Comparison of ENCODE assay signal across 1 cellular context in the genomic region with DNA sequence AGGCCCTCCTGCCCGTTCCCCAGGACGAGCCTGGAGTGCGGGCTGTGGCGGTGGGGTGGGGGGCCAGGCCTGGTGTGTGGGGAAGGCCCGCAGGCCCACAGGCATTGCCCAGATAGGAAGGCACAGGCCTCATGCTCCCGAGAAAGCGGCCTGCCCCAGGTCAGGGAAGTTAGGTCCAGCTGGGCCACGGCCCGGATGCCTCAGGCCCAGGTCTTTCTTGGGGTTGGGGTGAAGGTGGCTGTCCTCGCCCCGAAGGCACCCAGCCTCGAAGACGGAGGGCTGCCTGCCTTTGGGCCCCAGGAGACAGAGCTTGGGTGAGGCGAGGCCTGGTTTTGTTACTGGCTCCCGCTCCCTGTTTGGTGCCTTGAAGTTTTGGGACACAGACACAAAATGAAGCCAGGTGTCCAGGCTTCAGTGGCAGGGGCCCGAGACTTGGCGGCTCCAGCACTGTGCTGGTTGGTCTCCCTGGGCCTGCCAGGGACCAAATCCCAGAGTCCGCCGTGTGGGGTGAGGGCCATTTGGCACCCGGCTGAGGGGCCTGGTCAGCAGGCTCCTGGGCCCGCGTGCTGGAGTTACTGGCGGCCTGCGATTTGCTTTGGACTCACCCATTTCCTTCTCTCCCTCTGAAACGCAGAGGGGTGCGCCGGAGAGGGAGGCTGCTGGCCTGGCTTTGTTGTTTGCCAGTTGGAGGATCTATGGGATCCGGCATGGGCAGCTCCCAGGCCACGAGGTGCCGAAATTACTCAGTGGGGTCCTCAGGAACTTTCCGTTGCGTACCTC.
TF ChIP-seq lines count a peak whose summit lies in the region.

No MANE protein-coding gene starts in this region.

TF ChIP-seq in HepG2, 621 proteins besides CTCF, POLR2A, EP300 and RAD21 (continued from another document and continues in another):
- TF ChIP-seq, protein P1, sequence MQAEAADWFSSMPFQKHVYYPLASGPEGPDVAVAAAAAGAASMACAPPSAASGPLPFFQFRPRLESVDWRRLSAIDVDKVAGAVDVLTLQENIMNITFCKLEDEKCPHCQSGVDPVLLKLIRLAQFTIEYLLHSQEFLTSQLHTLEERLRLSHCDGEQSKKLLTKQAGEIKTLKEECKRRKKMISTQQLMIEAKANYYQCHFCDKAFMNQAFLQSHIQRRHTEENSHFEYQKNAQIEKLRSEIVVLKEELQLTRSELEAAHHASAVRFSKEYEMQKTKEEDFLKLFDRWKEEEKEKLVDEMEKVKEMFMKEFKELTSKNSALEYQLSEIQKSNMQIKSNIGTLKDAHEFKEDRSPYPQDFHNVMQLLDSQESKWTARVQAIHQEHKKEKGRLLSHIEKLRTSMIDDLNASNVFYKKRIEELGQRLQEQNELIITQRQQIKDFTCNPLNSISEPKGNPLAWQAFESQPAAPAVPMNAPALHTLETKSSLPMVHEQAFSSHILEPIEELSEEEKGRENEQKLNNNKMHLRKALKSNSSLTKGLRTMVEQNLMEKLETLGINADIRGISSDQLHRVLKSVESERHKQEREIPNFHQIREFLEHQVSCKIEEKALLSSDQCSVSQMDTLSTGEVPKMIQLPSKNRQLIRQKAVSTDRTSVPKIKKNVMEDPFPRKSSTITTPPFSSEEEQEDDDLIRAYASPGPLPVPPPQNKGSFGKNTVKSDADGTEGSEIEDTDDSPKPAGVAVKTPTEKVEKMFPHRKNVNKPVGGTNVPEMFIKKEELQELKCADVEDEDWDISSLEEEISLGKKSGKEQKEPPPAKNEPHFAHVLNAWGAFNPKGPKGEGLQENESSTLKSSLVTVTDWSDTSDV (CRISPR knock-in tag; IDR thresholded peaks at IDR 0.05) = no peak
- TF ChIP-seq GTF3A (CRISPR knock-in tag; conservative IDR thresholded peaks at IDR 0.05) (no peak), NFE2L2 (IDR thresholded peaks at IDR 0.05; ENCODE audit: low read length) (no peak), ZNF205 (CRISPR knock-in tag; IDR thresholded peaks at IDR 0.05) (no peak), ZNF766 (CRISPR knock-in tag; IDR thresholded peaks at IDR 0.05; ENCODE audit: borderline replicate concordance) (no peak), ZNF709 (CRISPR knock-in tag; IDR thresholded peaks at IDR 0.05) (no peak), ZNF670 (CRISPR knock-in tag; IDR thresholded peaks at IDR 0.05; ENCODE audit: borderline replicate concordance) (no peak), ZNF761 (CRISPR knock-in tag; conservative IDR thresholded peaks at IDR 0.05) (no peak), ZNF234 (CRISPR knock-in tag; conservative IDR thresholded peaks at IDR 0.05) (0 out of 2 replicates have a peak, but pooled peaks have one; percentile 35), AKAP8 (CRISPR knock-in tag; IDR thresholded peaks at IDR 0.05) (no peak), ISL2 (CRISPR knock-in tag; IDR thresholded peaks at IDR 0.05) (0 out of 2 replicates have a peak, but pooled peaks have one; percentile 6), RFXAP (CRISPR knock-in tag; IDR thresholded peaks at IDR 0.05; ENCODE audit: borderline replicate concordance) (no peak), ZNF737 (CRISPR knock-in tag; IDR thresholded peaks at IDR 0.05; ENCODE audit: borderline replicate concordance) (no peak)
- TF ChIP-seq, protein P2, sequence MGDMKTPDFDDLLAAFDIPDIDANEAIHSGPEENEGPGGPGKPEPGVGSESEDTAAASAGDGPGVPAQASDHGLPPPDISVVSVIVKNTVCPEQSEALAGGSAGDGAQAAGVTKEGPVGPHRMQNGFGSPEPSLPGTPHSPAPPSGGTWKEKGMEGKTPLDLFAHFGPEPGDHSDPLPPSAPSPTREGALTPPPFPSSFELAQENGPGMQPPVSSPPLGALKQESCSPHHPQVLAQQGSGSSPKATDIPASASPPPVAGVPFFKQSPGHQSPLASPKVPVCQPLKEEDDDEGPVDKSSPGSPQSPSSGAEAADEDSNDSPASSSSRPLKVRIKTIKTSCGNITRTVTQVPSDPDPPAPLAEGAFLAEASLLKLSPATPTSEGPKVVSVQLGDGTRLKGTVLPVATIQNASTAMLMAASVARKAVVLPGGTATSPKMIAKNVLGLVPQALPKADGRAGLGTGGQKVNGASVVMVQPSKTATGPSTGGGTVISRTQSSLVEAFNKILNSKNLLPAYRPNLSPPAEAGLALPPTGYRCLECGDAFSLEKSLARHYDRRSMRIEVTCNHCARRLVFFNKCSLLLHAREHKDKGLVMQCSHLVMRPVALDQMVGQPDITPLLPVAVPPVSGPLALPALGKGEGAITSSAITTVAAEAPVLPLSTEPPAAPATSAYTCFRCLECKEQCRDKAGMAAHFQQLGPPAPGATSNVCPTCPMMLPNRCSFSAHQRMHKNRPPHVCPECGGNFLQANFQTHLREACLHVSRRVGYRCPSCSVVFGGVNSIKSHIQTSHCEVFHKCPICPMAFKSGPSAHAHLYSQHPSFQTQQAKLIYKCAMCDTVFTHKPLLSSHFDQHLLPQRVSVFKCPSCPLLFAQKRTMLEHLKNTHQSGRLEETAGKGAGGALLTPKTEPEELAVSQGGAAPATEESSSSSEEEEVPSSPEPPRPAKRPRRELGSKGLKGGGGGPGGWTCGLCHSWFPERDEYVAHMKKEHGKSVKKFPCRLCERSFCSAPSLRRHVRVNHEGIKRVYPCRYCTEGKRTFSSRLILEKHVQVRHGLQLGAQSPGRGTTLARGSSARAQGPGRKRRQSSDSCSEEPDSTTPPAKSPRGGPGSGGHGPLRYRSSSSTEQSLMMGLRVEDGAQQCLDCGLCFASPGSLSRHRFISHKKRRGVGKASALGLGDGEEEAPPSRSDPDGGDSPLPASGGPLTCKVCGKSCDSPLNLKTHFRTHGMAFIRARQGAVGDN (CRISPR knock-in tag; IDR thresholded peaks at IDR 0.05) = peak; percentile 63
- TF ChIP-seq, protein P3, sequence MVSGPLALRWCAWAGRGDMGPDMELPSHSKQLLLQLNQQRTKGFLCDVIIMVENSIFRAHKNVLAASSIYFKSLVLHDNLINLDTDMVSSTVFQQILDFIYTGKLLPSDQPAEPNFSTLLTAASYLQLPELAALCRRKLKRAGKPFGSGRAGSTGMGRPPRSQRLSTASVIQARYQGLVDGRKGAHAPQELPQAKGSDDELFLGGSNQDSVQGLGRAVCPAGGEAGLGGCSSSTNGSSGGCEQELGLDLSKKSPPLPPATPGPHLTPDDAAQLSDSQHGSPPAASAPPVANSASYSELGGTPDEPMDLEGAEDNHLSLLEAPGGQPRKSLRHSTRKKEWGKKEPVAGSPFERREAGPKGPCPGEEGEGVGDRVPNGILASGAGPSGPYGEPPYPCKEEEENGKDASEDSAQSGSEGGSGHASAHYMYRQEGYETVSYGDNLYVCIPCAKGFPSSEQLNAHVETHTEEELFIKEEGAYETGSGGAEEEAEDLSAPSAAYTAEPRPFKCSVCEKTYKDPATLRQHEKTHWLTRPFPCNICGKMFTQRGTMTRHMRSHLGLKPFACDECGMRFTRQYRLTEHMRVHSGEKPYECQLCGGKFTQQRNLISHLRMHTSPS (CRISPR knock-in tag; IDR thresholded peaks at IDR 0.05; ENCODE audit: low read depth) = no peak
- TF ChIP-seq, protein P4, sequence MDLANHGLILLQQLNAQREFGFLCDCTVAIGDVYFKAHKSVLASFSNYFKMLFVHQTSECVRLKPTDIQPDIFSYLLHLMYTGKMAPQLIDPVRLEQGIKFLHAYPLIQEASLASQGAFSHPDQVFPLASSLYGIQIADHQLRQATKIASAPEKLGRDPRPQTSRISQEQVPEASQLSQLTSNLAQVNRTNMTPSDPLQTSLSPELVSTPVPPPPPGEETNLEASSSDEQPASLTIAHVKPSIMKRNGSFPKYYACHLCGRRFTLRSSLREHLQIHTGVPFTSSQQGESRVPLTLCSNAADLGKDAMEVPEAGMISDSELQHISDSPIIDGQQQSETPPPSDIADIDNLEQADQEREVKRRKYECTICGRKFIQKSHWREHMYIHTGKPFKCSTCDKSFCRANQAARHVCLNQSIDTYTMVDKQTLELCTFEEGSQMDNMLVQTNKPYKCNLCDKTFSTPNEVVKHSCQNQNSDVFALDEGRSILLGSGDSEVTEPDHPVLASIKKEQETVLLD (CRISPR knock-in tag; IDR thresholded peaks at IDR 0.05; ENCODE audit: low read depth) = no peak
- TF ChIP-seq, protein P5, sequence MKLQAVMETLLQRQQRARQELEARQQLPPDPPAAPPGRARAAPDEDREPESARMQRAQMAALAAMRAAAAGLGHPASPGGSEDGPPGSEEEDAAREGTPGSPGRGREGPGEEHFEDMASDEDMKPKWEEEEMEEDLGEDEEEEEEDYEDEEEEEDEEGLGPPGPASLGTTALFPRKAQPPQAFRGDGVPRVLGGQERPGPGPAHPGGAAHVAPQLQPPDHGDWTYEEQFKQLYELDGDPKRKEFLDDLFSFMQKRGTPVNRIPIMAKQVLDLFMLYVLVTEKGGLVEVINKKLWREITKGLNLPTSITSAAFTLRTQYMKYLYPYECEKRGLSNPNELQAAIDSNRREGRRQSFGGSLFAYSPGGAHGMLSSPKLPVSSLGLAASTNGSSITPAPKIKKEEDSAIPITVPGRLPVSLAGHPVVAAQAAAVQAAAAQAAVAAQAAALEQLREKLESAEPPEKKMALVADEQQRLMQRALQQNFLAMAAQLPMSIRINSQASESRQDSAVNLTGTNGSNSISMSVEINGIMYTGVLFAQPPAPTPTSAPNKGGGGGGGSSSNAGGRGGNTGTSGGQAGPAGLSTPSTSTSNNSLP (IDR thresholded peaks at IDR 0.05; ENCODE audit: low read depth, low read length) = no peak
- TF ChIP-seq, protein P6, sequence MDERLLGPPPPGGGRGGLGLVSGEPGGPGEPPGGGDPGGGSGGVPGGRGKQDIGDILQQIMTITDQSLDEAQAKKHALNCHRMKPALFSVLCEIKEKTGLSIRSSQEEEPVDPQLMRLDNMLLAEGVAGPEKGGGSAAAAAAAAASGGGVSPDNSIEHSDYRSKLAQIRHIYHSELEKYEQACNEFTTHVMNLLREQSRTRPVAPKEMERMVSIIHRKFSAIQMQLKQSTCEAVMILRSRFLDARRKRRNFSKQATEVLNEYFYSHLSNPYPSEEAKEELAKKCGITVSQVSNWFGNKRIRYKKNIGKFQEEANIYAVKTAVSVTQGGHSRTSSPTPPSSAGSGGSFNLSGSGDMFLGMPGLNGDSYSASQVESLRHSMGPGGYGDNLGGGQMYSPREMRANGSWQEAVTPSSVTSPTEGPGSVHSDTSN (CRISPR knock-in tag; IDR thresholded peaks at IDR 0.05) = no peak
- TF ChIP-seq, protein P7, sequence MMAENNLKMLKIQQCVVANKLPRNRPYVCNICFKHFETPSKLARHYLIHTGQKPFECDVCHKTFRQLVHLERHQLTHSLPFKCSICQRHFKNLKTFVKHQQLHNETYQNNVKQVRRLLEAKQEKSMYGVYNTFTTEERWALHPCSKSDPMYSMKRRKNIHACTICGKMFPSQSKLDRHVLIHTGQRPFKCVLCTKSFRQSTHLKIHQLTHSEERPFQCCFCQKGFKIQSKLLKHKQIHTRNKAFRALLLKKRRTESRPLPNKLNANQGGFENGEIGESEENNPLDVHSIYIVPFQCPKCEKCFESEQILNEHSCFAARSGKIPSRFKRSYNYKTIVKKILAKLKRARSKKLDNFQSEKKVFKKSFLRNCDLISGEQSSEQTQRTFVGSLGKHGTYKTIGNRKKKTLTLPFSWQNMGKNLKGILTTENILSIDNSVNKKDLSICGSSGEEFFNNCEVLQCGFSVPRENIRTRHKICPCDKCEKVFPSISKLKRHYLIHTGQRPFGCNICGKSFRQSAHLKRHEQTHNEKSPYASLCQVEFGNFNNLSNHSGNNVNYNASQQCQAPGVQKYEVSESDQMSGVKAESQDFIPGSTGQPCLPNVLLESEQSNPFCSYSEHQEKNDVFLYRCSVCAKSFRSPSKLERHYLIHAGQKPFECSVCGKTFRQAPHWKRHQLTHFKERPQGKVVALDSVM (CRISPR knock-in tag; IDR thresholded peaks at IDR 0.05) = no peak
- TF ChIP-seq, protein P8, sequence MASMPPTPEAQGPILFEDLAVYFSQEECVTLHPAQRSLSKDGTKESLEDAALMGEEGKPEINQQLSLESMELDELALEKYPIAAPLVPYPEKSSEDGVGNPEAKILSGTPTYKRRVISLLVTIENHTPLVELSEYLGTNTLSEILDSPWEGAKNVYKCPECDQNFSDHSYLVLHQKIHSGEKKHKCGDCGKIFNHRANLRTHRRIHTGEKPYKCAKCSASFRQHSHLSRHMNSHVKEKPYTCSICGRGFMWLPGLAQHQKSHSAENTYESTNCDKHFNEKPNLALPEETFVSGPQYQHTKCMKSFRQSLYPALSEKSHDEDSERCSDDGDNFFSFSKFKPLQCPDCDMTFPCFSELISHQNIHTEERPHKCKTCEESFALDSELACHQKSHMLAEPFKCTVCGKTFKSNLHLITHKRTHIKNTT (CRISPR knock-in tag; IDR thresholded peaks at IDR 0.05) = no peak
- TF ChIP-seq, protein P9, sequence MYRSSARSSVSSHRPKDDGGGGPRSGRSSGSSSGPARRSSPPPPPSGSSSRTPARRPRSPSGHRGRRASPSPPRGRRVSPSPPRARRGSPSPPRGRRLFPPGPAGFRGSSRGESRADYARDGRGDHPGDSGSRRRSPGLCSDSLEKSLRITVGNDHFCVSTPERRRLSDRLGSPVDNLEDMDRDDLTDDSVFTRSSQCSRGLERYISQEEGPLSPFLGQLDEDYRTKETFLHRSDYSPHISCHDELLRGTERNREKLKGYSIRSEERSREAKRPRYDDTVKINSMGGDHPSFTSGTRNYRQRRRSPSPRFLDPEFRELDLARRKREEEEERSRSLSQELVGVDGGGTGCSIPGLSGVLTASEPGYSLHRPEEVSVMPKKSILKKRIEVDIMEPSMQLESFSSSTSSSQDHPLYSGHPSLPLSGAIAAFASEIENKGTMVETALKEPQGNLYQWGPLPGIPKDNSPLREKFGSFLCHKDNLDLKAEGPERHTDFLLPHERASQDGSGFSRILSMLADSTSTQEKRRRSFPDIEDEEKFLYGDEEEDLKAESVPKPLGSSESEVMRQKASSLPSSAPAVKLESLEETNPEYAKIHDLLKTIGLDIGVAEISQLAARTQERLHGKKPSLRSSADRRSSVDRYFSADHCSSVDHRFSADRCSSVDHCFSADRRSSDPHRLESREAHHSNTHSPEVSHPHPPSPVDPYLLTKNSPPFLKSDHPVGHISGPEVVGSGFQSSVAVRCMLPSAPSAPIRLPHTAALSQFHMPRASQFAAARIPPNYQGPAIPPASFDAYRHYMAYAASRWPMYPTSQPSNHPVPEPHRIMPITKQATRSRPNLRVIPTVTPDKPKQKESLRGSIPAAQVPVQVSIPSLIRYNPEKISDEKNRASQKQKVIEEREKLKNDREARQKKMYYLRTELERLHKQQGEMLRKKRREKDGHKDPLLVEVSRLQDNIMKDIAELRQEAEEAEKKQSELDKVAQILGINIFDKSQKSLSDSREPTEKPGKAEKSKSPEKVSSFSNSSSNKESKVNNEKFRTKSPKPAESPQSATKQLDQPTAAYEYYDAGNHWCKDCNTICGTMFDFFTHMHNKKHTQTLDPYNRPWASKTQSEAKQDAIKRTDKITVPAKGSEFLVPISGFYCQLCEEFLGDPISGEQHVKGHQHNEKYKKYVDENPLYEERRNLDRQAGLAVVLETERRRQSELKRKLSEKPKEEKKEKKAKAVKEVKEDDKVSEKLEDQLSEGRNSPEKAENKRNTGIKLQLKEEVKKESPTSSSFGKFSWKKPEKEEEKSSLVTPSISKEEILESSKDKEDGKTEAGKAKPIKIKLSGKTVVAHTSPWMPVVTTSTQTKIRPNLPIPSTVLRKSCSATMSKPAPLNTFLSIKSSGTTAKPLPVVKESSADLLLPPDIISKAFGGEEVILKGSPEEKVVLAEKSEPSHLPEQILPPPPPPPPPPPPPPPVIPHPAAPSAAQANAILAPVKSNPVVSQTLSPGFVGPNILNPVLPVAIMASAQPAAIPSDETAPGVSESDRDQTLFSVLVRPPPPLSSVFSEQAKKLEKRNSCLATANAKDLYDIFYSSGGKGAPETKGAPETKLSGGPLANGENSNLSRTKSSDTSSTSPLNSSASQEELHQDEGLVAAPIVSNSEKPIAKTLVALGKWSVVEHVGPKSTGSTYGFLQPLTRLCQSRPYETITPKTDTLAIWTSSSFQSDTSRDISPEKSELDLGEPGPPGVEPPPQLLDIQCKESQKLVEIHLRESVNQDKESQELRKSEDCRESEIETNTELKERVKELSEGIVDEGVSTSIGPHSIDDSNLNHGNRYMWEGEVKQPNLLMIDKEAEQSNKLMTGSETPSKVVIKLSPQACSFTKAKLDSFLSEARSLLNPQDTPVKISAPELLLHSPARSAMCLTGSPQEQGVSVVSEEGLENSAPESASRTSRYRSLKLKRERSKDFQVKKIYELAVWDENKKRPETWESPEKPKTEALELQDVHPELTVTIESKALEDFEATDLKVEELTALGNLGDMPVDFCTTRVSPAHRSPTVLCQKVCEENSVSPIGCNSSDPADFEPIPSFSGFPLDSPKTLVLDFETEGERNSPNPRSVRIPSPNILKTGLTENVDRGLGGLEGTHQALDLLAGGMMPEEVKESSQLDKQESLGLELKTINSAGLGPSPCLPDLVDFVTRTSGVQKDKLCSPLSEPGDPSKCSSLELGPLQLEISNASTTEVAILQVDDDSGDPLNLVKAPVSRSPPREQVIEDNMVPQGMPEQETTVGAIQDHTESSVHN (CRISPR knock-in tag; IDR thresholded peaks at IDR 0.05) = no peak
